ENCODE assay signal across 10 cellular contexts in genomic region chr7:27200761-27201230, GRCh38. TPM values are rescaled to one million over a fixed set of nuclear protein-coding genes. Genes with fewer than 3 reads are reported as not detected.
A peak's percentile ranks its signal among the peaks of the same experiment; 100 is the strongest.
DNase-seq lines count a peak whose midpoint lies in the region; ATAC-seq, FAIRE-seq and TF ChIP-seq lines count a peak whose summit lies in the region.
"Had no signal": no experiment of that assay in that cellular context is flagged by ENCODE, and none has a peak within 500 bp of the region (broad histone marks: within the 10 kb centered on the region; RNA-seq: fewer than 3 reads in every experiment).

No MANE protein-coding gene starts in this region.

- H3K9me3 ChIP-seq in iPS-15b (ENCODE audit: control insufficient read depth, insufficient read depth, low read length) (no peaks in the 10 kb centered on the region), suprapubic skin (no peaks in the 10 kb centered on the region), kidney (ENCODE audit: control insufficient read depth in 1 of 2, low read length in 2 of 2) (peaks cover 0 to 3% of the 10 kb centered on the region in 2 donors)

- TF ChIP-seq EP300 in suprapubic skin (IDR thresholded peaks at IDR 0.05) = no peak

- H3K4me1 ChIP-seq in iPS-15b (ENCODE audit: control insufficient read depth, insufficient read depth, low read length) (no peaks in the 10 kb centered on the region), suprapubic skin (peaks cover 53% of the 10 kb centered on the region), kidney (ENCODE audit: control insufficient read depth in 1 of 2, insufficient read depth in 1 of 2, low read depth in 1 of 2, low read length in 2 of 2) (peaks cover 5 to 7% of the 10 kb centered on the region in 2 donors)
- H3K4me1 ChIP-seq: parathyroid adenoma had no signal

- H3K36me3 ChIP-seq in iPS-15b (ENCODE audit: control insufficient read depth, insufficient read depth, low read length) (no peaks in the 10 kb centered on the region), suprapubic skin (no peaks in the 10 kb centered on the region), kidney (ENCODE audit: control insufficient read depth in 1 of 2, insufficient read depth in 2 of 2, low read length in 2 of 2) (no peaks in the 10 kb centered on the region)

- no peak for FAIRE-seq in kidney (lab: Jason Lieb, UNC)

- peak; percentile 58 for DNase-seq in activated CD8-positive, alpha-beta memory T cell treated with anti-CD3 and anti-CD28 coated beads for 24 hours
- DNase-seq in activated CD8-positive, alpha-beta memory T cell treated with anti-CD3 and anti-CD28 coated beads, Interleukin-2, amount 50 U/mL, for 4 hours = no peak
- peak; percentile 38 to 41 for DNase-seq in suprapubic skin (ENCODE audit: low spot score in 2 of 2)
- no peak for DNase-seq in NCI-H187 treated with DMSO at 0.1 percent for 48 hours (lab: John Stamatoyannopoulos, UW)
- no peak for DNase-seq in kidney
- no peak for DNase-seq in activated CD4-positive, CD25-positive, alpha-beta regulatory T cell (lab: John Stamatoyannopoulos, UW)

- H3K27me3 ChIP-seq in iPS-15b (ENCODE audit: control insufficient read depth, insufficient read depth, low read length) = peaks cover 94% of the 10 kb centered on the region
- H3K27me3 ChIP-seq in suprapubic skin = peaks cover 99% of the 10 kb centered on the region

- intact Hi-C loops in kidney (cut with DNase I) = loop anchor here (10.0 kb wide), 1 partner anchor 374 kb away; no protein-coding TSS in a partner anchor

- 21% methylated on average over 9 of the region's 9 CpGs for WGBS in suprapubic skin

- no peak for TF ChIP-seq POLR2A in suprapubic skin (IDR thresholded peaks at IDR 0.05)

- H3K4me3 ChIP-seq in iPS-15b (ENCODE audit: low read depth, low read length) = peak overlapping the region; percentile 38
- peak overlapping the region; percentile 55 for H3K4me3 ChIP-seq in suprapubic skin
- H3K4me3 ChIP-seq in kidney (ENCODE audit: low read length in 2 of 2) = no peak overlapping the region

- ATAC-seq in SK-N-SH treated with all-trans-retinoic acid at 6 μM for 48 hours = peak; percentile 7

- H3K27ac ChIP-seq in suprapubic skin (no peak overlapping the region), kidney (ENCODE audit: low read depth in 2 of 2, low read length in 2 of 2) (no peak overlapping the region)
- H3K27ac ChIP-seq: parathyroid adenoma had no signal

- H3K9ac ChIP-seq in iPS-15b (ENCODE audit: low read depth, low read length) (no peak overlapping the region), kidney (ENCODE audit: low read length in 2 of 2) (no peak overlapping the region)
- H3K9ac ChIP-seq: parathyroid adenoma had no signal

- TF ChIP-seq CTCF in suprapubic skin (IDR thresholded peaks at IDR 0.05) (no peak), kidney (IDR thresholded peaks at IDR 0.05; ENCODE audit: borderline replicate concordance, extremely low read depth, insufficient read depth) (no peak)

TF ChIP-seq in SK-N-SH treated with all-trans-retinoic acid at 6 μM for 48 hours, 23 proteins besides CTCF, POLR2A, EP300 and RAD21:
- TF ChIP-seq CSRNP3 (CRISPR knock-in tag; IDR thresholded peaks at IDR 0.05) (no peak), SNAI2 (CRISPR knock-in tag; IDR thresholded peaks at IDR 0.05) (no peak), ZC3H10 (CRISPR knock-in tag; IDR thresholded peaks at IDR 0.05) (no peak)

RNA-seq across cellular contexts. Expression of gene HOXA13, which starts 0.9 kb away (rescaled TPM):
- total RNA-seq in suprapubic skin (under 1 TPM in 1 of 4 donors, not detected in 3; 0.17 TPM), kidney (0.44 TPM)
- polyA plus RNA-seq in kidney (ENCODE audit: insufficient read depth, low read depth, low replicate concordance) = 0.17 TPM
- total RNA-seq: T-helper 1 cell treated with Interleukin-12 subunit alpha and Interleukin-12 subunit beta and Interleukin-4 antibody, amounts not matched to agents 30 ng/mL and 1 ng/mL, for 36 hours had no signal

RNA-seq across cellular contexts. Expression of gene HOXA11, which starts 15.8 kb away (rescaled TPM):
- 1 to 10 TPM in 1 of 4 donors, under 1 TPM in 2, not detected in 1; 0.34 to 1.2 (median 0.95) TPM for total RNA-seq in suprapubic skin
- 5.2 TPM for total RNA-seq in kidney
- 5.5 TPM for polyA plus RNA-seq in kidney (ENCODE audit: insufficient read depth, low read depth, low replicate concordance)
- total RNA-seq: T-helper 1 cell treated with Interleukin-12 subunit alpha and Interleukin-12 subunit beta and Interleukin-4 antibody, amounts not matched to agents 30 ng/mL and 1 ng/mL, for 36 hours had no signal

RNA-seq across cellular contexts. Expression of gene HOXA10, which starts 26.7 kb away (rescaled TPM):
- 1 to 10 TPM; 4.7 to 8.9 (median 6.0) TPM for total RNA-seq in suprapubic skin
- total RNA-seq in kidney = 16.3 TPM
- polyA plus RNA-seq in kidney (ENCODE audit: insufficient read depth, low read depth, low replicate concordance) = 17.9 TPM
- total RNA-seq: T-helper 1 cell treated with Interleukin-12 subunit alpha and Interleukin-12 subunit beta and Interleukin-4 antibody, amounts not matched to agents 30 ng/mL and 1 ng/mL, for 36 hours had no signal

RNA-seq across cellular contexts. Expression of gene HOXA9, which starts 35.5 kb away (rescaled TPM):
- total RNA-seq in suprapubic skin (10 to 100 TPM; 26.7 to 64.8 (median 48.7) TPM), kidney (36.8 TPM)
- 36.7 TPM for polyA plus RNA-seq in kidney (ENCODE audit: insufficient read depth, low read depth, low replicate concordance)
- total RNA-seq: T-helper 1 cell treated with Interleukin-12 subunit alpha and Interleukin-12 subunit beta and Interleukin-4 antibody, amounts not matched to agents 30 ng/mL and 1 ng/mL, for 36 hours had no signal

RNA-seq across cellular contexts. Expression of gene EVX1, which starts 41.8 kb away (rescaled TPM):
- not detected for total RNA-seq in suprapubic skin
- not detected for total RNA-seq in kidney
- 0.62 TPM for polyA plus RNA-seq in kidney (ENCODE audit: insufficient read depth, low read depth, low replicate concordance)
- total RNA-seq: T-helper 1 cell treated with Interleukin-12 subunit alpha and Interleukin-12 subunit beta and Interleukin-4 antibody, amounts not matched to agents 30 ng/mL and 1 ng/mL, for 36 hours had no signal

Comparison
In these comparisons a context has a peak if more than half of its experiments do, and no peak if none do; other contexts are left out.
1. DNase-seq: peak in activated CD8-positive, alpha-beta memory T cell treated with anti-CD3 and anti-CD28 coated beads for 24 hours (single experiment) and suprapubic skin (2 of 2); none in activated CD8-positive, alpha-beta memory T cell treated with anti-CD3 and anti-CD28 coated beads, Interleukin-2, amount 50 U/mL, for 4 hours (single experiment), NCI-H187 treated with DMSO at 0.1 percent for 48 hours (single experiment), kidney (single experiment) and activated CD4-positive, CD25-positive, alpha-beta regulatory T cell (0 of 4).
2. H3K4me3 ChIP-seq: peak in iPS-15b (single experiment) and suprapubic skin (single experiment); none in kidney (0 of 2).